Comparison of ENCODE assay signal across 23 cellular contexts in the genomic region with DNA sequence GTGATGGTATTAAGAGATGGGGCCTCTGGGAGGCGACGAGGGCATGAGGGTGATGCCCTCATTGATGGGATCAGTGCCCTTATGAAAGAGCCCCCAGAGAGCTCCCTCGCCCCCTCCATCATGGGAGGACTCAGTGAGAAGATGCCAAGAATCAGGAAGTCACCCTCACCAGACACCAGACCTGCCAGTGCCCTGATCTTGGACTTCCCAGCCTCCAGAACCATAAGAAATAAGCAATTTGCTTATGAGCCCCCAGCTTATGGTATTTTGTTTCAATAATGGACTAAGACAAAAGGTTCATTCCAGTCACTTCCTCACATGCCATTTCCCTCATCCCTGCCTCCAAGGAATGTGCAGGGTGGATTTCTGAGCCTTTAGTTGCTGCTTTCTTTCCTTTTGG.
"Had no signal": no experiment of that assay in that cellular context is flagged by ENCODE, and none has a peak within 500 bp of the region (broad histone marks: within the 10 kb centered on the region; RNA-seq: fewer than 3 reads in every experiment).

No MANE protein-coding gene starts in this region.

- H3K27me3 ChIP-seq: MG63, SJSA1 had no signal

- H3K4me3 ChIP-seq: MG63, SJSA1 had no signal

- H3K4me2 ChIP-seq: SK-N-SH had no signal

- H3K36me3 ChIP-seq: MG63 had no signal

- H3K9me3 ChIP-seq: MG63, SK-N-SH had no signal

- H3K9ac ChIP-seq: SK-N-SH had no signal

- H3K27ac ChIP-seq: SJSA1 had no signal

- H3K4me1 ChIP-seq: SJSA1 had no signal

- DNase-seq: IMR-90, Karpas-422, KG1, MG63, NCI-H1092, NCI-H1105 treated with DMSO at 0.1 percent for 48 hours, NCI-H1417 treated with DMSO at 0.1 percent for 48 hours, NCI-H146, NCI-H1694 treated with DMSO at 0.1 percent for 48 hours, NCI-H1930, NCI-H2081, NCI-H2107, NCI-H2227 treated with DMSO at 0.1 percent for 48 hours, NCI-H446, NCI-H510A, NCI-H524 treated with DMSO at 0.1 percent for 48 hours, NCI-H69, NCI-H774, Right ventricle myocardium superior, RPMI8226, SIG-M5, SK-N-SH had no signal
